In genomic region chr1:30032302-30032701, GRCh38 we compare ENCODE assay signal across 11 cellular contexts.
"Had no signal": no experiment of that assay in that cellular context is flagged by ENCODE, and none has a peak within 500 bp of the region (broad histone marks: within the 10 kb centered on the region; RNA-seq: fewer than 3 reads in every experiment).

No MANE protein-coding gene starts in this region.

- H3K27ac Mint-ChIP-seq: GM23338, H9, HFFc6 had no signal

- FAIRE-seq: H1, H54 had no signal

- H3K4me3 ChIP-seq: GM23248, GM23338, HAP-1 had no signal

- H3K36me3 ChIP-seq: HAP-1 had no signal

- H3K4me3 Mint-ChIP-seq: GM23338, H9, HFFc6 had no signal

- H2AFZ ChIP-seq: GM23248, GM23338 had no signal

- H3K4me1 ChIP-seq: HAP-1 had no signal

- H3K9ac ChIP-seq: GM23248 had no signal

- H3K4me2 ChIP-seq: GM23338 had no signal

- ATAC-seq: GM23338, HCT116 had no signal

- H3K27ac ChIP-seq: GM23248 had no signal

- H3K9me3 ChIP-seq: HAP-1 had no signal

- DNase-seq: GM23248, GOT3, H7, H9, HCEC 1CT, HFFc6 had no signal
